In genomic region chr11:20790622-20791021, GRCh38 we compare ENCODE assay signal across 23 cellular contexts.
"Had no signal": no experiment of that assay in that cellular context is flagged by ENCODE, and none has a peak within 500 bp of the region (broad histone marks: within the 10 kb centered on the region; RNA-seq: fewer than 3 reads in every experiment).

No MANE protein-coding gene starts in this region.

- H3K9me3 ChIP-seq: psoas muscle, right lobe of liver, thyroid gland had no signal

- ATAC-seq: activated CD8-positive, alpha-beta T cell treated with anti-CD3 and anti-CD28 coated beads, Interleukin-2, amount 10 ng/mL, durations not matched to agents 7 days and 5 days; psoas muscle had no signal

- H3K27me3 ChIP-seq: brain microvascular endothelial cell, dorsolateral prefrontal cortex, right lobe of liver, thyroid gland had no signal

- H3K4me3 ChIP-seq: dorsolateral prefrontal cortex, psoas muscle, right lobe of liver, thyroid gland had no signal

- H3K4me1 ChIP-seq: psoas muscle, right lobe of liver, thyroid gland had no signal

- H3K27ac ChIP-seq: brain microvascular endothelial cell, dorsolateral prefrontal cortex, psoas muscle, right lobe of liver, thyroid gland had no signal

- H3K27ac Mint-ChIP-seq: activated CD4-positive, alpha-beta T cell treated with anti-CD3 and anti-CD28 coated beads, Interleukin-2, amount 10 ng/mL, durations not matched to agents 7 days and 5 days; activated CD8-positive, alpha-beta T cell treated with anti-CD3 and anti-CD28 coated beads, Interleukin-2, amount 10 ng/mL, durations not matched to agents 7 days and 5 days; activated T-cell treated with anti-CD3 and anti-CD28 coated beads, Interleukin-2, amount 50 U/mL, for 24 hours; immature natural killer cell; memory B cell; T-cell had no signal

- H3K4me3 Mint-ChIP-seq: activated CD4-positive, alpha-beta T cell treated with anti-CD3 and anti-CD28 coated beads, Interleukin-2, amount 10 ng/mL, durations not matched to agents 7 days and 5 days; activated CD8-positive, alpha-beta T cell treated with anti-CD3 and anti-CD28 coated beads, Interleukin-2, amount 10 ng/mL, durations not matched to agents 7 days and 5 days; activated T-cell treated with anti-CD3 and anti-CD28 coated beads, Interleukin-2, amount 50 U/mL, for 24 hours; immature natural killer cell; memory B cell; naive B cell; neural crest cell; T-cell had no signal

- H3K36me3 Mint-ChIP-seq: immature natural killer cell, memory B cell, naive B cell, T-cell had no signal

- H3K9me3 Mint-ChIP-seq: activated CD4-positive, alpha-beta T cell treated with anti-CD3 and anti-CD28 coated beads, Interleukin-2, amount 10 ng/mL, durations not matched to agents 7 days and 5 days; memory B cell; neural crest cell had no signal

- H3K36me3 ChIP-seq: brain microvascular endothelial cell, right lobe of liver, thyroid gland had no signal

- DNase-seq: activated CD4-positive, alpha-beta T cell treated with anti-CD3 and anti-CD28 coated beads, Interleukin-2, amount 10 ng/mL, durations not matched to agents 7 days and 5 days; activated CD4-positive, CD25-positive, alpha-beta regulatory T cell; activated CD8-positive, alpha-beta T cell treated with anti-CD3 and anti-CD28 coated beads, Interleukin-2, amount 10 ng/mL, durations not matched to agents 7 days and 5 days; activated effector memory CD4-positive, alpha-beta T cell treated with anti-CD3 and anti-CD28 coated beads, Interleukin-2, amount 50 U/mL, for 16 hours; activated naive CD4-positive, alpha-beta T cell treated with anti-CD3 and anti-CD28 coated beads, Interleukin-2, amount 50 U/mL, for 16 hours; activated T-cell treated with anti-CD3 and anti-CD28 coated beads, Interleukin-2, amount 50 U/mL, for 24 hours; aorta; brain microvascular endothelial cell; central memory CD4-positive, alpha-beta T cell; dorsolateral prefrontal cortex; erythroblast; hypothalamus; immature natural killer cell; naive B cell; psoas muscle; right lobe of liver; small intestine; stimulated activated CD4-positive, alpha-beta T cell treated with anti-CD3 and anti-CD28 coated beads, Interleukin-15, amount 100 ng/mL, for 24 hours; stimulated activated CD4-positive, alpha-beta T cell treated with anti-CD3 and anti-CD28 coated beads, Interleukin-2, amount 100 ng/mL, for 48 hours; T-cell; thyroid gland had no signal

- H3K4me1 Mint-ChIP-seq: activated CD4-positive, alpha-beta T cell treated with anti-CD3 and anti-CD28 coated beads, Interleukin-2, amount 10 ng/mL, durations not matched to agents 7 days and 5 days; immature natural killer cell; memory B cell; naive B cell; neural crest cell; T-cell had no signal

- H3K27me3 Mint-ChIP-seq: activated CD4-positive, alpha-beta T cell treated with anti-CD3 and anti-CD28 coated beads, Interleukin-2, amount 10 ng/mL, durations not matched to agents 7 days and 5 days; activated T-cell treated with anti-CD3 and anti-CD28 coated beads, Interleukin-2, amount 50 U/mL, for 24 hours; memory B cell; naive B cell; T-cell had no signal
